ENCODE assay signal across 8 cellular contexts in the genomic region with DNA sequence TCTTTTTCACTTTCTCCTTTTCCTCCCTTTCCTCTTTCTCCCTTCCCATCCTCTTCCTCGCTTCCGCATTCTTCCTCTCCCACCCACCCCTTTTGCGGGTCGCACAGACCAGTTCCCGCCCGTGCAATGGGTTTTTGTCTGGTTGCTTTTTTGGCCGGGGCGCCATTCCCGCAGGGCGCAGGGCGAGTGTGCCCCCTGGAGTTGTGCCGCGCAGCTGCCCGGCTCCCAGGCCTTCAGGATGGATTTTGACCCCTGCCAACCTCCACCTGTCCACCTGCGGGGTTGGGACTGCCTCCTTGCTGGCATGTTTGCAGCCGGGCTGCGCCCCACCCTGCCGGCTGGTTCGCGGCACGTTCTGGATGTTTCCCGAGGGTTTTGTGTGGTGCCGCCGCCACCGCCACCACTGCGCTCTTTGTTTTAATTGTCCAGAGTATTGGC. TPM values are rescaled to one million over a fixed set of nuclear protein-coding genes. Genes with fewer than 3 reads are reported as not detected.
DNase-seq lines count a peak whose midpoint lies in the region; ATAC-seq and TF ChIP-seq lines count a peak whose summit lies in the region.

No MANE protein-coding gene starts in this region.

- no peak for TF ChIP-seq POLR2A in stomach (IDR thresholded peaks at IDR 0.05)

- H3K4me3 ChIP-seq in BJ (ENCODE audit: low read depth, low read length), result peak overlapping the region; percentile 58
- peak overlapping the region; percentile 84 for H3K4me3 ChIP-seq in HUES48 (ENCODE audit: low read depth, low read length)
- H3K4me3 ChIP-seq in astrocyte of the cerebellum (ENCODE audit: low read depth, low read length), result peak overlapping the region; percentile 44
- H3K4me3 ChIP-seq in stomach, result peak overlapping the region; percentile 68 to 82 (median 80)

- peak overlapping the region; percentile 50 for H3K9ac ChIP-seq in HUES48 (ENCODE audit: low read depth, low read length)

- no peak for TF ChIP-seq EP300 in stomach (IDR thresholded peaks at IDR 0.05)

- WGBS in stomach, 5 donors, result 11 to 21% (median 15%) methylated on average over 23 to 26 of the region's 26 CpGs

- TF ChIP-seq CTCF in BJ (IDR thresholded peaks at IDR 0.05; ENCODE audit: insufficient read depth, low read depth, low read length) (peak; percentile 37), astrocyte of the cerebellum (IDR thresholded peaks at IDR 0.05; ENCODE audit: low read depth, low read length, missing control alignments) (peak; percentile 27), stomach (IDR thresholded peaks at IDR 0.05) (peak in 2 of 7 experiments; percentile 7 to 29)

- ATAC-seq in HG02642 (IDR thresholded peaks at IDR 0.05; ENCODE audit: poor library complexity, unreplicated experiment), result no peak
- ATAC-seq in GM19328 (IDR thresholded peaks at IDR 0.05; ENCODE audit: unreplicated experiment), result no peak
- ATAC-seq in GM18861 (IDR thresholded peaks at IDR 0.05; ENCODE audit: unreplicated experiment), result no peak

- H3K27me3 ChIP-seq in BJ (ENCODE audit: control insufficient read depth, insufficient read depth, low read length), result peaks cover 3% of the 10 kb centered on the region
- peaks cover 16% of the 10 kb centered on the region for H3K27me3 ChIP-seq in HUES48 (ENCODE audit: control insufficient read depth, insufficient read depth, low read length)
- H3K27me3 ChIP-seq in stomach, result no peaks in the 10 kb centered on the region

- no peak for DNase-seq in BJ (ENCODE audit: low read depth)
- DNase-seq in astrocyte of the cerebellum (ENCODE audit: low read depth), result no peak
- DNase-seq in islet precursor cell, result peak; percentile 73
- peak; percentile 81 for DNase-seq in stomach

- H3K9me3 ChIP-seq in HUES48 (ENCODE audit: control insufficient read depth, insufficient read depth, low read length), result no peaks in the 10 kb centered on the region
- no peaks in the 10 kb centered on the region for H3K9me3 ChIP-seq in stomach

- H3K27ac ChIP-seq in HUES48 (ENCODE audit: low read depth, low read length) (peak overlapping the region; percentile 73), stomach (peak overlapping the region; percentile 80 to 98 (median 92))

- H3K36me3 ChIP-seq in BJ (ENCODE audit: control insufficient read depth, insufficient read depth, low read length), result no peaks in the 10 kb centered on the region
- H3K36me3 ChIP-seq in HUES48 (ENCODE audit: control insufficient read depth, insufficient read depth, low read length), result no peaks in the 10 kb centered on the region
- H3K36me3 ChIP-seq in stomach, result no peaks in the 10 kb centered on the region

- intact Hi-C loops in stomach (cut with DNase I; ENCODE audit: low total_unique reads), result no loop called here

- peaks cover 28% of the 10 kb centered on the region for H3K4me1 ChIP-seq in HUES48 (ENCODE audit: control insufficient read depth, insufficient read depth, low read length)
- H3K4me1 ChIP-seq in stomach, result peaks cover 25 to 60% (median 54%) of the 10 kb centered on the region in 4 donors

- CTCF ChIA-PET in BJ (lab: Yijun Ruan, JAX), result no interaction called here

- in situ Hi-C loops in astrocyte of the cerebellum (cut with HindIII; ENCODE audit: low sequenced_read_pairs), result loop anchor here (5.0 kb wide), 1 partner anchor 61 kb away; no protein-coding TSS in a partner anchor

- POLR2A ChIA-PET in BJ (lab: Charles Lee), result no interaction called here

RNA-seq across cellular contexts. Expression of a gene that starts 0.6 kb away (rescaled TPM):
- 13.0 and 25.0 TPM in 2 replicates for polyA plus RNA-seq in BJ (2011; rRNA removed)
- polyA minus RNA-seq in BJ (2011; rRNA and poly(A)+ RNA removed), result 33.2 and 34.2 TPM in 2 replicates
- total RNA-seq in stomach, result 100 to 1,000 TPM in 3 of 5 donors, 10 to 100 TPM in 1, 1 to 10 TPM in 1; 4.1 to 173 (median 113) TPM
- 10 to 100 TPM; 16.6 to 48.1 (median 21.5) TPM for polyA plus RNA-seq in stomach

RNA-seq across cellular contexts. Expression of a gene that starts 50.7 kb away (rescaled TPM):
- polyA plus RNA-seq in BJ (2011; rRNA removed), result 15.7 and 33.0 TPM in 2 replicates
- polyA minus RNA-seq in BJ (2011; rRNA and poly(A)+ RNA removed), result 3.0 and 3.3 TPM in 2 replicates
- 10 to 100 TPM in 4 of 5 donors, not detected in 1; 19.4 to 85.3 (median 36.8) TPM for total RNA-seq in stomach
- 10 to 100 TPM; 43.8 to 85.1 (median 60.3) TPM for polyA plus RNA-seq in stomach

Comparison
In these comparisons a context has a peak if more than half of its experiments do, and no peak if none do; other contexts are left out.
1. DNase-seq: peak in islet precursor cell (single experiment) and stomach (single experiment); none in BJ (single experiment) and astrocyte of the cerebellum (single experiment).
2. Peak in every context shown above with its lines, with median percentiles within 50 percentile points of each other: H3K4me3 ChIP-seq.